ENCODE assay signal across 8 cellular contexts in genomic region chr17:64441772-64442549, GRCh38. TPM values are rescaled to one million over a fixed set of nuclear protein-coding genes. Genes with fewer than 3 reads are reported as not detected.
DNase-seq lines count a peak whose midpoint lies in the region; ATAC-seq and TF ChIP-seq lines count a peak whose summit lies in the region.

No MANE protein-coding gene starts in this region.

- CTCF ChIA-PET in CD4-positive, alpha-beta T cell (lab: Charles Lee): interaction anchor here (1.0 kb wide), 1 partner anchor 22 kb away, joined by 4 read pairs; no protein-coding TSS in a partner anchor

- peaks cover 2% of the 10 kb centered on the region for H3K9me3 Mint-ChIP-seq in CD4-positive, alpha-beta T cell
- peaks cover 34% of the 10 kb centered on the region for H3K9me3 Mint-ChIP-seq in nephron progenitor cell

- H3K4me1 ChIP-seq in HAP-1: no peaks in the 10 kb centered on the region

- H3K9me3 ChIP-seq in CD4-positive, alpha-beta T cell (ENCODE audit: control insufficient read depth, low read length): peaks cover 17% of the 10 kb centered on the region
- H3K9me3 ChIP-seq in HAP-1: peaks cover 24% of the 10 kb centered on the region

- no peaks in the 10 kb centered on the region for H3K36me3 ChIP-seq in HAP-1 (replicated peaks)

- peak overlapping the region; percentile 79 for H3K27ac Mint-ChIP-seq in CD4-positive, alpha-beta T cell
- H3K27ac Mint-ChIP-seq in nephron progenitor cell: peak overlapping the region; percentile 36

- peak overlapping the region; percentile 69 for H3K4me3 Mint-ChIP-seq in CD4-positive, alpha-beta T cell
- H3K4me3 Mint-ChIP-seq in nephron progenitor cell: no peak overlapping the region

- in situ Hi-C loops in HAP-1 (cut with MboI; ENCODE audit: low sequenced_read_pairs): no loop called here

- peak overlapping the region; percentile 18 for H3K27ac ChIP-seq in CD4-positive, alpha-beta T cell (ENCODE audit: low read depth, low read length)

- DNase-seq in CD4-positive, alpha-beta T cell: peak in 6 of 10 experiments; percentile 5 to 16 (median 12)
- DNase-seq in RPMI7951 (ENCODE audit: low read depth): peak; percentile 89
- peak; percentile 64 for DNase-seq in dermis blood vessel endothelial cell
- DNase-seq in nephron progenitor cell: no peak
- no peak for DNase-seq in HAP-1 (ENCODE audit: low spot score in 2 of 2)

- H3K4me1 Mint-ChIP-seq in CD4-positive, alpha-beta T cell (ENCODE audit: low read depth): peaks cover 33% of the 10 kb centered on the region
- peaks cover 5% of the 10 kb centered on the region for H3K4me1 Mint-ChIP-seq in nephron progenitor cell

- peaks cover 7% of the 10 kb centered on the region for H3K36me3 Mint-ChIP-seq in CD4-positive, alpha-beta T cell (ENCODE audit: low read depth)
- peaks cover 6% of the 10 kb centered on the region for H3K36me3 Mint-ChIP-seq in nephron progenitor cell (ENCODE audit: low read depth)

- no peaks in the 10 kb centered on the region for H3K27me3 ChIP-seq in CD4-positive, alpha-beta T cell (ENCODE audit: control insufficient read depth, insufficient read depth, low read length)
- H3K27me3 ChIP-seq in HAP-1 (ENCODE audit: low read depth): no peaks in the 10 kb centered on the region

- no peaks in the 10 kb centered on the region for H3K27me3 Mint-ChIP-seq in CD4-positive, alpha-beta T cell
- H3K27me3 Mint-ChIP-seq in nephron progenitor cell (ENCODE audit: low read depth, poor library complexity): peaks cover 10% of the 10 kb centered on the region

- ATAC-seq in CD4-positive, alpha-beta T cell (ENCODE audit: poor library complexity): peak; percentile 82
- ATAC-seq in GM21786 (IDR thresholded peaks at IDR 0.05; ENCODE audit: unreplicated experiment): no peak
- ATAC-seq in GM18909 (IDR thresholded peaks at IDR 0.05; ENCODE audit: poor library complexity, unreplicated experiment): no peak
- no peak for ATAC-seq in HG02870 (IDR thresholded peaks at IDR 0.05; ENCODE audit: unreplicated experiment)

- TF ChIP-seq CTCF in CD4-positive, alpha-beta T cell (IDR thresholded peaks at IDR 0.05): no peak
- no peak for TF ChIP-seq CTCF in nephron progenitor cell (IDR thresholded peaks at IDR 0.05)

- POLR2A ChIA-PET in CD4-positive, alpha-beta T cell (lab: Charles Lee): interaction anchor here (0.7 to 1.9 kb wide), 5 partner anchors 14 to 67 kb away, joined by 3 to 15 read pairs (median 4); partner anchors contain the start of genes CEP95 and DDX5

- no peak overlapping the region for H3K4me3 ChIP-seq in HAP-1

- intact Hi-C loops in CD4-positive, alpha-beta T cell (cut with DNase I, micrococcal nuclease): no loop called here

RNA-seq across cellular contexts. Expression of gene MILR1, which starts 7.0 kb away (rescaled TPM):
- total RNA-seq in CD4-positive, alpha-beta T cell: under 1 TPM in 1 of 2 experiments, not detected in 1; 0.30 TPM
- 21.6 and 23.7 TPM in 2 replicates for total RNA-seq in RPMI7951 (2014; rRNA removed; shearing (Covaris generic))
- total RNA-seq in dermis blood vessel endothelial cell: 2.7 and 3.2 TPM in 2 replicates

RNA-seq across cellular contexts. Expression of gene PECAM1, which starts 51.3 kb away (rescaled TPM):
- total RNA-seq in CD4-positive, alpha-beta T cell: 10 to 100 TPM; 20.6 to 20.8 TPM
- total RNA-seq in RPMI7951 (2014; rRNA removed; shearing (Covaris generic)): 2.5 and 3.1 TPM in 2 replicates
- 959 and 1,308 TPM in 2 replicates for total RNA-seq in dermis blood vessel endothelial cell

RNA-seq across cellular contexts. Expression of gene POLG2, which starts 54.9 kb away (rescaled TPM):
- total RNA-seq in CD4-positive, alpha-beta T cell: 10 to 100 TPM; 32.8 to 34.1 TPM
- 7.7 and 8.1 TPM in 2 replicates for total RNA-seq in RPMI7951 (2014; rRNA removed; shearing (Covaris generic))
- 5.9 and 8.7 TPM in 2 replicates for total RNA-seq in dermis blood vessel endothelial cell

Comparison
In these comparisons a context has a peak if more than half of its experiments do, and no peak if none do; other contexts are left out.
1. DNase-seq: peak in CD4-positive, alpha-beta T cell (6 of 10), RPMI7951 (single experiment) and dermis blood vessel endothelial cell (single experiment); none in nephron progenitor cell (single experiment) and HAP-1 (0 of 2).
2. RNA of gene PECAM1, which starts 51.3 kb away (total RNA-seq): 959 to 1,308 TPM in dermis blood vessel endothelial cell; 20.6 to 20.8 TPM in CD4-positive, alpha-beta T cell and 2.5 to 3.1 TPM in RPMI7951; every median in the first group is over 10 times any median in the second.